Comparison of ENCODE assay signal across 1 cellular context in the genomic region with DNA sequence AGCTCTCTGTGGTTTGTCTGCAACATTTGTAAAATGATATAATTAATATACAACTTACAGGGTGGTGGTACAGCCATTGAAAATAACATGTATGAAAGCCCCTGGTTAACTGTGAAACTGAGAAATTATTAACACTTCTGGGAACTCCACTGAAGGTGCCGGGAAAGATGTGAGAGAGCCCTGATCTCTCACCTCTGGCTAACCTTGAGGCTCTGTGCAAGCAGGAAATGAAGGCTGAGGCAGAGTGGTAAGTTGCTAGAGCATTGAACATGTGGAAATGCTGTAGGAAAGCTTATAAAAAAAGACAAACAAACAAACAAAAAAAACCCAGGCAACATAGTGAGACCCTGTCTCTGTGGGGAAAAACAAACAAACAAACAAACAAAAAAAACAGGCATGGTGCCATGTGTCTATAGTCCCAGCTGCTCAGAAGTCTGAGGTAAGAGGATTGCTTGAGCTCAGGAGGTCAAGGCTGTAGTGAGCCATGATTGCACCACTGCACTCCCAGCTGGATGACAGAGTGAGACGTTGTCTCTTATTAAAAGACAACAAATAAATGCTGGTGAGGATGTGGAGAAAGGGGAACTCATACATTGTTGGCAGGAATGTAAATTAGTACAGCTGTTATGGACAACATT.
TF ChIP-seq lines count a peak whose summit lies in the region.

No MANE protein-coding gene starts in this region.

TF ChIP-seq in HepG2, 621 proteins besides CTCF, POLR2A, EP300 and RAD21 (continued from another document):
- TF ChIP-seq, protein P1, sequence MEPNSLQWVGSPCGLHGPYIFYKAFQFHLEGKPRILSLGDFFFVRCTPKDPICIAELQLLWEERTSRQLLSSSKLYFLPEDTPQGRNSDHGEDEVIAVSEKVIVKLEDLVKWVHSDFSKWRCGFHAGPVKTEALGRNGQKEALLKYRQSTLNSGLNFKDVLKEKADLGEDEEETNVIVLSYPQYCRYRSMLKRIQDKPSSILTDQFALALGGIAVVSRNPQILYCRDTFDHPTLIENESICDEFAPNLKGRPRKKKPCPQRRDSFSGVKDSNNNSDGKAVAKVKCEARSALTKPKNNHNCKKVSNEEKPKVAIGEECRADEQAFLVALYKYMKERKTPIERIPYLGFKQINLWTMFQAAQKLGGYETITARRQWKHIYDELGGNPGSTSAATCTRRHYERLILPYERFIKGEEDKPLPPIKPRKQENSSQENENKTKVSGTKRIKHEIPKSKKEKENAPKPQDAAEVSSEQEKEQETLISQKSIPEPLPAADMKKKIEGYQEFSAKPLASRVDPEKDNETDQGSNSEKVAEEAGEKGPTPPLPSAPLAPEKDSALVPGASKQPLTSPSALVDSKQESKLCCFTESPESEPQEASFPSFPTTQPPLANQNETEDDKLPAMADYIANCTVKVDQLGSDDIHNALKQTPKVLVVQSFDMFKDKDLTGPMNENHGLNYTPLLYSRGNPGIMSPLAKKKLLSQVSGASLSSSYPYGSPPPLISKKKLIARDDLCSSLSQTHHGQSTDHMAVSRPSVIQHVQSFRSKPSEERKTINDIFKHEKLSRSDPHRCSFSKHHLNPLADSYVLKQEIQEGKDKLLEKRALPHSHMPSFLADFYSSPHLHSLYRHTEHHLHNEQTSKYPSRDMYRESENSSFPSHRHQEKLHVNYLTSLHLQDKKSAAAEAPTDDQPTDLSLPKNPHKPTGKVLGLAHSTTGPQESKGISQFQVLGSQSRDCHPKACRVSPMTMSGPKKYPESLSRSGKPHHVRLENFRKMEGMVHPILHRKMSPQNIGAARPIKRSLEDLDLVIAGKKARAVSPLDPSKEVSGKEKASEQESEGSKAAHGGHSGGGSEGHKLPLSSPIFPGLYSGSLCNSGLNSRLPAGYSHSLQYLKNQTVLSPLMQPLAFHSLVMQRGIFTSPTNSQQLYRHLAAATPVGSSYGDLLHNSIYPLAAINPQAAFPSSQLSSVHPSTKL (CRISPR knock-in tag; IDR thresholded peaks at IDR 0.05): peak; percentile 86
- TF ChIP-seq HNF4A (CRISPR knock-in tag; IDR thresholded peaks at IDR 0.05) (peak; percentile 84), TCF7 (IDR thresholded peaks at IDR 0.05; ENCODE audit: low read depth) (peak; percentile 46), PAWR (CRISPR knock-in tag; IDR thresholded peaks at IDR 0.05; ENCODE audit: borderline replicate concordance) (no peak), ZNF672 (CRISPR knock-in tag; IDR thresholded peaks at IDR 0.05) (no peak), MLXIP (CRISPR knock-in tag; IDR thresholded peaks at IDR 0.05; ENCODE audit: borderline replicate concordance) (no peak), HNF4G (IDR thresholded peaks at IDR 0.05; ENCODE audit: borderline replicate concordance, low read depth, low read length) (peak; percentile 7; the same call in 1 of the 2 replicates), HNF4G (CRISPR knock-in tag; IDR thresholded peaks at IDR 0.05; ENCODE audit: borderline replicate concordance, low read depth) (no peak), DNMT1 (CRISPR knock-in tag; IDR thresholded peaks at IDR 0.05) (no peak), ZNF430 (CRISPR knock-in tag; IDR thresholded peaks at IDR 0.05) (no peak), POGK (CRISPR knock-in tag; conservative IDR thresholded peaks at IDR 0.05) (0 out of 2 replicates have a peak, but pooled peaks have one; percentile 32), TAF15 (IDR thresholded peaks at IDR 0.05; ENCODE audit: low read depth, low read length, poor library complexity, severe bottlenecking) (no peak), PRDM4 (CRISPR knock-in tag; IDR thresholded peaks at IDR 0.05; ENCODE audit: borderline replicate concordance) (no peak), GATAD2A (CRISPR knock-in tag; IDR thresholded peaks at IDR 0.05) (peak; percentile 69; the same call in 1 of the 2 replicates), MAZ (IDR thresholded peaks at IDR 0.05; ENCODE audit: borderline replicate concordance, low read depth, low read length) (no peak), MAZ (CRISPR knock-in tag; IDR thresholded peaks at IDR 0.05; ENCODE audit: low read depth) (no peak), ZNF264 (CRISPR knock-in tag; IDR thresholded peaks at IDR 0.05) (no peak), IRF1 (CRISPR knock-in tag; IDR thresholded peaks at IDR 0.05; ENCODE audit: low read depth) (no peak), BRF2 (CRISPR knock-in tag; IDR thresholded peaks at IDR 0.05) (no peak), FOXO1 (CRISPR knock-in tag; IDR thresholded peaks at IDR 0.05) (peak; percentile 59; the same call in 1 of the 2 replicates), ZNF616 (CRISPR knock-in tag; IDR thresholded peaks at IDR 0.05; ENCODE audit: low read depth) (no peak), ZFP37 (CRISPR knock-in tag; IDR thresholded peaks at IDR 0.05; ENCODE audit: borderline replicate concordance) (no peak)
- TF ChIP-seq, protein P2, sequence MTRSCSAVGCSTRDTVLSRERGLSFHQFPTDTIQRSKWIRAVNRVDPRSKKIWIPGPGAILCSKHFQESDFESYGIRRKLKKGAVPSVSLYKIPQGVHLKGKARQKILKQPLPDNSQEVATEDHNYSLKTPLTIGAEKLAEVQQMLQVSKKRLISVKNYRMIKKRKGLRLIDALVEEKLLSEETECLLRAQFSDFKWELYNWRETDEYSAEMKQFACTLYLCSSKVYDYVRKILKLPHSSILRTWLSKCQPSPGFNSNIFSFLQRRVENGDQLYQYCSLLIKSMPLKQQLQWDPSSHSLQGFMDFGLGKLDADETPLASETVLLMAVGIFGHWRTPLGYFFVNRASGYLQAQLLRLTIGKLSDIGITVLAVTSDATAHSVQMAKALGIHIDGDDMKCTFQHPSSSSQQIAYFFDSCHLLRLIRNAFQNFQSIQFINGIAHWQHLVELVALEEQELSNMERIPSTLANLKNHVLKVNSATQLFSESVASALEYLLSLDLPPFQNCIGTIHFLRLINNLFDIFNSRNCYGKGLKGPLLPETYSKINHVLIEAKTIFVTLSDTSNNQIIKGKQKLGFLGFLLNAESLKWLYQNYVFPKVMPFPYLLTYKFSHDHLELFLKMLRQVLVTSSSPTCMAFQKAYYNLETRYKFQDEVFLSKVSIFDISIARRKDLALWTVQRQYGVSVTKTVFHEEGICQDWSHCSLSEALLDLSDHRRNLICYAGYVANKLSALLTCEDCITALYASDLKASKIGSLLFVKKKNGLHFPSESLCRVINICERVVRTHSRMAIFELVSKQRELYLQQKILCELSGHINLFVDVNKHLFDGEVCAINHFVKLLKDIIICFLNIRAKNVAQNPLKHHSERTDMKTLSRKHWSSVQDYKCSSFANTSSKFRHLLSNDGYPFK (CRISPR knock-in tag; IDR thresholded peaks at IDR 0.05; ENCODE audit: borderline replicate concordance): no peak
- TF ChIP-seq, protein P3, sequence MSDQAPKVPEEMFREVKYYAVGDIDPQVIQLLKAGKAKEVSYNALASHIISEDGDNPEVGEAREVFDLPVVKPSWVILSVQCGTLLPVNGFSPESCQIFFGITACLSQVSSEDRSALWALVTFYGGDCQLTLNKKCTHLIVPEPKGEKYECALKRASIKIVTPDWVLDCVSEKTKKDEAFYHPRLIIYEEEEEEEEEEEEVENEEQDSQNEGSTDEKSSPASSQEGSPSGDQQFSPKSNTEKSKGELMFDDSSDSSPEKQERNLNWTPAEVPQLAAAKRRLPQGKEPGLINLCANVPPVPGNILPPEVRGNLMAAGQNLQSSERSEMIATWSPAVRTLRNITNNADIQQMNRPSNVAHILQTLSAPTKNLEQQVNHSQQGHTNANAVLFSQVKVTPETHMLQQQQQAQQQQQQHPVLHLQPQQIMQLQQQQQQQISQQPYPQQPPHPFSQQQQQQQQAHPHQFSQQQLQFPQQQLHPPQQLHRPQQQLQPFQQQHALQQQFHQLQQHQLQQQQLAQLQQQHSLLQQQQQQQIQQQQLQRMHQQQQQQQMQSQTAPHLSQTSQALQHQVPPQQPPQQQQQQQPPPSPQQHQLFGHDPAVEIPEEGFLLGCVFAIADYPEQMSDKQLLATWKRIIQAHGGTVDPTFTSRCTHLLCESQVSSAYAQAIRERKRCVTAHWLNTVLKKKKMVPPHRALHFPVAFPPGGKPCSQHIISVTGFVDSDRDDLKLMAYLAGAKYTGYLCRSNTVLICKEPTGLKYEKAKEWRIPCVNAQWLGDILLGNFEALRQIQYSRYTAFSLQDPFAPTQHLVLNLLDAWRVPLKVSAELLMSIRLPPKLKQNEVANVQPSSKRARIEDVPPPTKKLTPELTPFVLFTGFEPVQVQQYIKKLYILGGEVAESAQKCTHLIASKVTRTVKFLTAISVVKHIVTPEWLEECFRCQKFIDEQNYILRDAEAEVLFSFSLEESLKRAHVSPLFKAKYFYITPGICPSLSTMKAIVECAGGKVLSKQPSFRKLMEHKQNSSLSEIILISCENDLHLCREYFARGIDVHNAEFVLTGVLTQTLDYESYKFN (CRISPR knock-in tag; conservative IDR thresholded peaks at IDR 0.05): peak; percentile 55
- TF ChIP-seq, protein P4, sequence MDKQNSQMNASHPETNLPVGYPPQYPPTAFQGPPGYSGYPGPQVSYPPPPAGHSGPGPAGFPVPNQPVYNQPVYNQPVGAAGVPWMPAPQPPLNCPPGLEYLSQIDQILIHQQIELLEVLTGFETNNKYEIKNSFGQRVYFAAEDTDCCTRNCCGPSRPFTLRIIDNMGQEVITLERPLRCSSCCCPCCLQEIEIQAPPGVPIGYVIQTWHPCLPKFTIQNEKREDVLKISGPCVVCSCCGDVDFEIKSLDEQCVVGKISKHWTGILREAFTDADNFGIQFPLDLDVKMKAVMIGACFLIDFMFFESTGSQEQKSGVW (CRISPR knock-in tag; IDR thresholded peaks at IDR 0.05; ENCODE audit: borderline replicate concordance): no peak
- TF ChIP-seq, protein P5, sequence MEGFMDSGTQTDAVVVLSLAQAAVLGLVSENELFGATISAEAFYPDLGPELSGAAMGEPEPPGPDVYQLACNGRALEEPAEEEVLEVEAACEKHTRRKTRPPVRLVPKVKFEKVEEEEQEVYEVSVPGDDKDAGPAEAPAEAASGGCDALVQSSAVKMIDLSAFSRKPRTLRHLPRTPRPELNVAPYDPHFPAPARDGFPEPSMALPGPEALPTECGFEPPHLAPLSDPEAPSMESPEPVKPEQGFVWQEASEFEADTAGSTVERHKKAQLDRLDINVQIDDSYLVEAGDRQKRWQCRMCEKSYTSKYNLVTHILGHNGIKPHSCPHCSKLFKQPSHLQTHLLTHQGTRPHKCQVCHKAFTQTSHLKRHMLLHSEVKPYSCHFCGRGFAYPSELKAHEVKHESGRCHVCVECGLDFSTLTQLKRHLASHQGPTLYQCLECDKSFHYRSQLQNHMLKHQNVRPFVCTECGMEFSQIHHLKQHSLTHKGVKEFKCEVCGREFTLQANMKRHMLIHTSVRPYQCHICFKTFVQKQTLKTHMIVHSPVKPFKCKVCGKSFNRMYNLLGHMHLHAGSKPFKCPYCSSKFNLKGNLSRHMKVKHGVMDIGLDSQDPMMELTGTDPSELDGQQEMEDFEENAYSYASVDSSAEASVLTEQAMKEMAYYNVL (CRISPR knock-in tag; IDR thresholded peaks at IDR 0.05; ENCODE audit: borderline replicate concordance): no peak
